23 cellular contexts compared by ENCODE assay signal in genomic region chr4:188218392-188218791, GRCh38.
DNase-seq lines count a peak whose midpoint lies in the region; ATAC-seq and TF ChIP-seq lines count a peak whose summit lies in the region.
"Had no signal": no experiment of that assay in that cellular context is flagged by ENCODE, and none has a peak within 500 bp of the region (broad histone marks: within the 10 kb centered on the region; RNA-seq: fewer than 3 reads in every experiment).

No MANE protein-coding gene starts in this region.

- no peak overlapping the region for H3K14ac ChIP-seq in IMR-90 (replicated peaks; ENCODE audit: low read depth, low read length)

- H2AFZ ChIP-seq in IMR-90 (replicated peaks; ENCODE audit: low read length, poor library complexity) (peak overlapping the region; percentile 62), hepatocyte (peak overlapping the region; percentile 41)

- H2BK15ac ChIP-seq in IMR-90 (ENCODE audit: low read depth, low read length): no peak overlapping the region

- H3K4me1 ChIP-seq in IMR-90 (ENCODE audit: control insufficient read depth, insufficient read depth, low read length) (no peaks in the 10 kb centered on the region), hepatocyte (ENCODE audit: insufficient read depth) (no peaks in the 10 kb centered on the region)
- H3K4me1 ChIP-seq: BLaER1, lower lobe of right lung, upper lobe of left lung had no signal

- peak overlapping the region; percentile 10 to 53 (median 31) for H3K4me3 Mint-ChIP-seq in nephron
- H3K4me3 Mint-ChIP-seq: activated CD8-positive, alpha-beta T cell treated with anti-CD3 and anti-CD28 coated beads for 36 hours; activated naive CD4-positive, alpha-beta T cell treated with anti-CD3 and anti-CD28 coated beads for 36 hours; natural killer cell; stimulated activated memory B cell treated with anti-CD40 and anti-IgM and Interleukin-4, amounts not matched to agents 10 μg/mL and 1 μg/mL and 100 μg/mL, for 72 hours had no signal

- no peak overlapping the region for H3K56ac ChIP-seq in IMR-90 (ENCODE audit: extremely low read depth, insufficient read depth, low read length)

- H3K27me3 Mint-ChIP-seq in nephron (ENCODE audit: low read depth): peaks cover 3% of the 10 kb centered on the region
- H3K27me3 Mint-ChIP-seq: activated CD8-positive, alpha-beta T cell treated with anti-CD3 and anti-CD28 coated beads for 36 hours; brain; stimulated activated memory B cell treated with anti-CD40 and anti-IgM and Interleukin-4, amounts not matched to agents 10 μg/mL and 1 μg/mL and 100 μg/mL, for 72 hours had no signal

- no peak overlapping the region for H2BK20ac ChIP-seq in IMR-90 (ENCODE audit: low read depth, low read length)

- H3K27ac Mint-ChIP-seq in nephron: no peak overlapping the region
- H3K27ac Mint-ChIP-seq: activated CD8-positive, alpha-beta T cell treated with anti-CD3 and anti-CD28 coated beads for 36 hours; activated naive CD4-positive, alpha-beta T cell treated with anti-CD3 and anti-CD28 coated beads for 36 hours; natural killer cell; stimulated activated memory B cell treated with anti-CD40 and anti-IgM and Interleukin-4, amounts not matched to agents 10 μg/mL and 1 μg/mL and 100 μg/mL, for 72 hours had no signal

- dilution Hi-C loops in IMR-90 (cut with HindIII; ENCODE audit: low sequenced_read_pairs, unreplicated experiment): no loop called here

- no peak overlapping the region for H3K9ac ChIP-seq in IMR-90 (ENCODE audit: low read depth, low read length)
- H3K9ac ChIP-seq: BLaER1 had no signal

- WGBS in IMR-90 (ENCODE audit: extremely low coverage in 2 of 2, insufficient read length in 1 of 2), 2 experiments: 52% methylated on average over 15 of the region's 28 CpGs; no CpG with 5 or more reads in 1 of the 2 experiments
- 58% methylated on average over 27 of the region's 28 CpGs for WGBS in hepatocyte (ENCODE audit: low lambda C conversion rate, missing lambda C conversion rate)

- ATAC-seq in IMR-90 (ENCODE audit: low read depth): no peak
- no peak for ATAC-seq in HG03196 (IDR thresholded peaks at IDR 0.05; ENCODE audit: unreplicated experiment)
- ATAC-seq: activated CD8-positive, alpha-beta T cell treated with anti-CD3 and anti-CD28 coated beads for 36 hours; lower lobe of right lung; natural killer cell; stimulated activated memory B cell treated with anti-CD40 and anti-IgM and Interleukin-4, amounts not matched to agents 10 μg/mL and 1 μg/mL and 100 μg/mL, for 72 hours had no signal

- H3K27me3 ChIP-seq in IMR-90 (ENCODE audit: control insufficient read depth, insufficient read depth, low read length) (no peaks in the 10 kb centered on the region), hepatocyte (no peaks in the 10 kb centered on the region)
- H3K27me3 ChIP-seq: BLaER1, ovary, upper lobe of left lung had no signal

- H4K20me1 ChIP-seq in IMR-90 (ENCODE audit: insufficient read depth, low read length) (no peaks in the 10 kb centered on the region), hepatocyte (ENCODE audit: insufficient read depth, poor library complexity, severe bottlenecking) (no peaks in the 10 kb centered on the region)
- H4K20me1 ChIP-seq: BLaER1 had no signal

- H3K79me2 ChIP-seq in hepatocyte: no peaks in the 10 kb centered on the region

- no peak overlapping the region for H4K8ac ChIP-seq in IMR-90 (ENCODE audit: low read depth in 2 of 2, low read length in 2 of 2)

- H2AK5ac ChIP-seq in IMR-90 (ENCODE audit: low read depth, low read length): no peak overlapping the region

- TF ChIP-seq POLR2A in IMR-90 (IDR thresholded peaks at IDR 0.05; ENCODE audit: low read depth, low read length): no peak

- H3K36me3 ChIP-seq in IMR-90 (ENCODE audit: control insufficient read depth, insufficient read depth, low read length) (no peaks in the 10 kb centered on the region), hepatocyte (replicated peaks; ENCODE audit: insufficient read depth, low read depth) (no peaks in the 10 kb centered on the region)
- H3K36me3 ChIP-seq: BLaER1, lower lobe of right lung, ovary, upper lobe of left lung had no signal

- H4K5ac ChIP-seq in IMR-90 (ENCODE audit: low read depth, low read length): no peak overlapping the region

- no peaks in the 10 kb centered on the region for H3K9me2 ChIP-seq in hepatocyte (replicated peaks; ENCODE audit: insufficient read depth)

- no peak overlapping the region for H3K18ac ChIP-seq in IMR-90 (ENCODE audit: low read depth, low read length)

- no peaks in the 10 kb centered on the region for H3K36me3 Mint-ChIP-seq in nephron (ENCODE audit: low read depth)
- H3K36me3 Mint-ChIP-seq: brain; natural killer cell; stimulated activated memory B cell treated with anti-CD40 and anti-IgM and Interleukin-4, amounts not matched to agents 10 μg/mL and 1 μg/mL and 100 μg/mL, for 72 hours had no signal

- no peak overlapping the region for H3K4me2 ChIP-seq in IMR-90 (ENCODE audit: low read depth, low read length)
- peak overlapping the region; percentile 65 for H3K4me2 ChIP-seq in hepatocyte
- H3K4me2 ChIP-seq: BLaER1 had no signal

- no peak overlapping the region for H3K23ac ChIP-seq in IMR-90 (ENCODE audit: low read depth, low read length)

- peaks cover 3% of the 10 kb centered on the region for H3K4me1 Mint-ChIP-seq in nephron
- H3K4me1 Mint-ChIP-seq: natural killer cell; stimulated activated memory B cell treated with anti-CD40 and anti-IgM and Interleukin-4, amounts not matched to agents 10 μg/mL and 1 μg/mL and 100 μg/mL, for 72 hours had no signal

- no peak for TF ChIP-seq RAD21 in IMR-90 (IDR thresholded peaks at IDR 0.05; ENCODE audit: low read length)

- in situ Hi-C loops in IMR-90 (cut with MboI; ENCODE audit: low sequenced_read_pairs): no loop called here

- H4K91ac ChIP-seq in IMR-90 (ENCODE audit: insufficient read depth, low read depth, low read length): no peak overlapping the region

- no peak overlapping the region for H3K4me3 ChIP-seq in IMR-90 (ENCODE audit: insufficient read depth, low read depth, low read length)
- no peak overlapping the region for H3K4me3 ChIP-seq in hepatocyte
- H3K4me3 ChIP-seq: BLaER1, dorsolateral prefrontal cortex, lower lobe of right lung, ovary, upper lobe of left lung had no signal

- no peak overlapping the region for H2BK120ac ChIP-seq in IMR-90 (ENCODE audit: low read depth, low read length)

- intact Hi-C loops in IMR-90 (cut with micrococcal nuclease): no loop called here

- H2AK9ac ChIP-seq in IMR-90 (replicated peaks; ENCODE audit: low read depth, low read length, poor library complexity): no peak overlapping the region

- DNase-seq in IMR-90 (no peak), hepatocyte (ENCODE audit: low spot score) (no peak), inferior parietal cortex (ENCODE audit: extremely low spot score) (no peak), NCI-H2029 treated with DMSO at 0.1 percent for 48 hours (lab: John Stamatoyannopoulos, UW) (no peak), NCI-H2227 (lab: John Stamatoyannopoulos, UW; ENCODE audit: unreplicated experiment) (no peak)
- DNase-seq: activated CD8-positive, alpha-beta memory T cell treated with anti-CD3 and anti-CD28 coated beads, Interleukin-2, amount 50 U/mL, for 48 hours; activated CD8-positive, alpha-beta T cell treated with anti-CD3 and anti-CD28 coated beads for 36 hours; activated naive CD4-positive, alpha-beta T cell treated with anti-CD3 and anti-CD28 coated beads for 36 hours; dorsolateral prefrontal cortex; GDM1; Kasumi-1; lower lobe of right lung; natural killer cell; NCI-H1436 treated with DMSO at 0.1 percent for 48 hours; NCI-H774; ovary; SW 1271 had no signal

- no peak overlapping the region for H2BK5ac ChIP-seq in IMR-90 (ENCODE audit: low read depth, low read length, poor library complexity, severe bottlenecking)

- H3K9me1 ChIP-seq in IMR-90 (ENCODE audit: insufficient read depth, low read length): no peaks in the 10 kb centered on the region

- H3K27ac ChIP-seq in IMR-90 (ENCODE audit: insufficient read depth, low read length) (no peak overlapping the region), hepatocyte (no peak overlapping the region)
- H3K27ac ChIP-seq: BLaER1, dorsolateral prefrontal cortex, lower lobe of right lung, ovary, upper lobe of left lung had no signal

- BruUV-seq in IMR-90 (replicated peaks; lab: Mats Ljungman, UMichigan): no TSS peak

- no peaks in the 10 kb centered on the region for H3K9me3 Mint-ChIP-seq in nephron

- H3K79me1 ChIP-seq in IMR-90 (ENCODE audit: low read depth in 1 of 2, low read length in 2 of 2): no peaks in the 10 kb centered on the region

- no peak overlapping the region for H3K4ac ChIP-seq in IMR-90 (ENCODE audit: low read depth, low read length)

- no peak for TF ChIP-seq CTCF in IMR-90 (conservative IDR thresholded peaks at IDR 0.05; ENCODE audit: low read depth, low read length)
- TF ChIP-seq CTCF in hepatocyte (IDR thresholded peaks at IDR 0.05; ENCODE audit: poor library complexity): no peak
- TF ChIP-seq CTCF in nephron (IDR thresholded peaks at IDR 0.05; ENCODE audit: unreplicated experiment in 3 of 3): no peak

- CTCF ChIA-PET in IMR-90 (lab: Yijun Ruan, JAX): no interaction called here

- POLR2A ChIA-PET in IMR-90 (lab: Charles Lee; ENCODE audit: unreplicated experiment): no interaction called here

- H3K9me3 ChIP-seq in IMR-90 (ENCODE audit: control insufficient read depth, insufficient read depth, low read length): no peaks in the 10 kb centered on the region
- no peaks in the 10 kb centered on the region for H3K9me3 ChIP-seq in hepatocyte (ENCODE audit: low read depth)
- H3K9me3 ChIP-seq: lower lobe of right lung, ovary had no signal

TF ChIP-seq in IMR-90, 13 proteins besides CTCF, POLR2A, EP300 and RAD21 (continues in another document):
- TF ChIP-seq USF2 (IDR thresholded peaks at IDR 0.05; ENCODE audit: low read depth, low read length) (no peak), RFX5 (IDR thresholded peaks at IDR 0.05; ENCODE audit: low read depth, low read length) (no peak), CHD1 (IDR thresholded peaks at IDR 0.05; ENCODE audit: low read depth, low read length) (no peak), MAZ (IDR thresholded peaks at IDR 0.05; ENCODE audit: borderline replicate concordance, low read depth, low read length) (no peak), MAFK (IDR thresholded peaks at IDR 0.05; ENCODE audit: low read depth, low read length) (no peak)
